8 cellular contexts compared by ENCODE assay signal in the genomic region with DNA sequence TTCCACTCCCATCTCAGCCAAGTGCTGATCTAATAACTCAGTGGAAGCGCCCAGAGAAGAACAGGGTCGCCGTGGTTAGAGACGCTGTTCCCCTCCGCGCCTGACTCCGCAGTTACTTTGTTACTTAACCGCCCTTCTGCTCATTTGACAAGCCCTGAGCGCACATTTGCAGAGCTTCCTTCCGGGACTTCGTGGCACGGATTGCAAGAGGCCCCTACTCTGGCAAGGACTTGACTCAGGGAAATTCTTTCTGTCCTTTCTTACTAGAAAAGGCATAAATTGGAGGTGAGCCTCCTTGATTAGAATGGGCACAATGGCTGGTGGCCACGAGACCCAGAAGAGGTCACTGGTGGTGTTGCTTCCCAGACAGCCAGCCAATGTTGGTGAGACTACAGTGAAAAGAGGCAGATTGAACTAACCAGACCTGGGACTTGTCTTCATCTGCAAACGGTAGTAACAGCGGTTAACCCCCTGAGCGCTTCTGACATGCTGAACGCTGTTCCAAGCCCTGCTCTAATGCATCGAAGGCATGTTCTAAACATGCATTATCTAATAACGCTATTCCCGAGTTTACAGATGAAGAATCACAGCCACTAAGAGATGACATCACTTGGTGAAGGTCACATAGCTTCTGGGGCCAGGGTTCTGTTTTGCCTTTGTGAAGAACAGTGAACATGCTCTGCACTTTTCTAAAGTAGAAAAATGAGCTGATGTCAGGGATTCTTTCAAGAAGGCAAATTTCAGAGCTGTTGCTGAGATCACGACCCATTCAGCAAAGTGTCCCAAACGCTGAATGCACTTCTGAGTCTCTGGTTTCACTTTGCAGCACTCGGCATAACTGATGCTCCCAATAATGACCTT. TPM values are rescaled to one million over a fixed set of nuclear protein-coding genes. Genes with fewer than 3 reads are reported as not detected.
DNase-seq lines count a peak whose midpoint lies in the region; ATAC-seq lines count a peak whose summit lies in the region.

No MANE protein-coding gene starts in this region.

- no peaks in the 10 kb centered on the region for H3K36me3 Mint-ChIP-seq in activated T-helper 1 cell treated with anti-CD3 and anti-CD28 coated beads, Interleukin-12 subunit alpha, Interleukin-12 subunit beta, Interleukin-2, Interleukin-4 antibody, amounts not matched to agents 30 ng/mL and 10 ng/mL and 1 ng/mL, durations not matched to agents 14 hours and 24 hours and 36 hours (ENCODE audit: low read depth)

- peak overlapping the region; percentile 70 for H3K4me3 Mint-ChIP-seq in activated T-helper 1 cell treated with anti-CD3 and anti-CD28 coated beads, Interleukin-12 subunit alpha, Interleukin-12 subunit beta, Interleukin-2, Interleukin-4 antibody, amounts not matched to agents 30 ng/mL and 10 ng/mL and 1 ng/mL, durations not matched to agents 14 hours and 24 hours and 36 hours

- peaks cover 10% of the 10 kb centered on the region for H3K27me3 Mint-ChIP-seq in activated T-helper 1 cell treated with anti-CD3 and anti-CD28 coated beads, Interleukin-12 subunit alpha, Interleukin-12 subunit beta, Interleukin-2, Interleukin-4 antibody, amounts not matched to agents 30 ng/mL and 10 ng/mL and 1 ng/mL, durations not matched to agents 14 hours and 24 hours and 36 hours (ENCODE audit: insufficient read depth)

- intact Hi-C loops in activated T-helper 1 cell treated with anti-CD3 and anti-CD28 coated beads, Interleukin-12 subunit alpha, Interleukin-12 subunit beta, Interleukin-2, Interleukin-4 antibody, amounts not matched to agents 30 ng/mL and 10 ng/mL and 1 ng/mL, durations not matched to agents 14 hours and 24 hours and 36 hours (cut with micrococcal nuclease), result no loop called here

- no peak for ATAC-seq in GM19467 (IDR thresholded peaks at IDR 0.05; ENCODE audit: unreplicated experiment)
- no peak for ATAC-seq in GM21360 (IDR thresholded peaks at IDR 0.05; ENCODE audit: unreplicated experiment)

- H3K27ac Mint-ChIP-seq in activated T-helper 1 cell treated with anti-CD3 and anti-CD28 coated beads, Interleukin-12 subunit alpha, Interleukin-12 subunit beta, Interleukin-2, Interleukin-4 antibody, amounts not matched to agents 30 ng/mL and 10 ng/mL and 1 ng/mL, durations not matched to agents 14 hours and 24 hours and 36 hours, result peak overlapping the region; percentile 87

- H3K9me3 Mint-ChIP-seq in activated T-helper 1 cell treated with anti-CD3 and anti-CD28 coated beads, Interleukin-12 subunit alpha, Interleukin-12 subunit beta, Interleukin-2, Interleukin-4 antibody, amounts not matched to agents 30 ng/mL and 10 ng/mL and 1 ng/mL, durations not matched to agents 14 hours and 24 hours and 36 hours, result peaks cover 3% of the 10 kb centered on the region

- peaks cover 22% of the 10 kb centered on the region for H3K4me1 Mint-ChIP-seq in activated T-helper 1 cell treated with anti-CD3 and anti-CD28 coated beads, Interleukin-12 subunit alpha, Interleukin-12 subunit beta, Interleukin-2, Interleukin-4 antibody, amounts not matched to agents 30 ng/mL and 10 ng/mL and 1 ng/mL, durations not matched to agents 14 hours and 24 hours and 36 hours (ENCODE audit: low read depth)

- DNase-seq in activated gamma-delta T cell treated with Interleukin-2 at 50 U/mL for 16 hours (peak; percentile 67), activated gamma-delta T cell (lab: John Stamatoyannopoulos, UW) (no peak), hypothalamus (lab: John Stamatoyannopoulos, UW) (peak in 26 of 51 donors; percentile 6 to 38 (median 16)), NCI-H1092 treated with DMSO at 0.1 percent for 48 hours (lab: John Stamatoyannopoulos, UW) (no peak)
- DNase-seq in activated T-helper 1 cell treated with anti-CD3 and anti-CD28 coated beads, Interleukin-12 subunit alpha, Interleukin-12 subunit beta, Interleukin-2, Interleukin-4 antibody, amounts not matched to agents 30 ng/mL and 10 ng/mL and 1 ng/mL, durations not matched to agents 14 hours and 24 hours and 36 hours (ENCODE audit: low spot score), result peak; percentile 48
- DNase-seq in stimulated activated CD4-positive, alpha-beta T cell treated with anti-CD3 and anti-CD28 coated beads, TNF-alpha, amount 100 ng/mL, for 24 hours (ENCODE audit: low read depth in 3 of 3), result peak in 2 of 3 experiments; percentile 26 to 35

RNA-seq across cellular contexts. Expression of a gene that starts 55.8 kb away (rescaled TPM):
- total RNA-seq in activated T-helper 1 cell treated with anti-CD3 and anti-CD28 coated beads, Interleukin-12 subunit alpha, Interleukin-12 subunit beta, Interleukin-2, Interleukin-4 antibody, amounts not matched to agents 30 ng/mL and 10 ng/mL and 1 ng/mL, durations not matched to agents 14 hours and 24 hours and 36 hours, result 40.9 and 41.9 TPM in 2 replicates

Comparison
In these comparisons a context has a peak if more than half of its experiments do, and no peak if none do; other contexts are left out.
1. DNase-seq: peak in activated gamma-delta T cell treated with Interleukin-2 at 50 U/mL for 16 hours (single experiment), activated T-helper 1 cell treated with anti-CD3 and anti-CD28 coated beads, Interleukin-12 subunit alpha, Interleukin-12 subunit beta, Interleukin-2, Interleukin-4 antibody, amounts not matched to agents 30 ng/mL and 10 ng/mL and 1 ng/mL, durations not matched to agents 14 hours and 24 hours and 36 hours (single experiment), hypothalamus (26 of 51) and stimulated activated CD4-positive, alpha-beta T cell treated with anti-CD3 and anti-CD28 coated beads, TNF-alpha, amount 100 ng/mL, for 24 hours (2 of 3); none in activated gamma-delta T cell (single experiment) and NCI-H1092 treated with DMSO at 0.1 percent for 48 hours (single experiment).